In the genomic region with DNA sequence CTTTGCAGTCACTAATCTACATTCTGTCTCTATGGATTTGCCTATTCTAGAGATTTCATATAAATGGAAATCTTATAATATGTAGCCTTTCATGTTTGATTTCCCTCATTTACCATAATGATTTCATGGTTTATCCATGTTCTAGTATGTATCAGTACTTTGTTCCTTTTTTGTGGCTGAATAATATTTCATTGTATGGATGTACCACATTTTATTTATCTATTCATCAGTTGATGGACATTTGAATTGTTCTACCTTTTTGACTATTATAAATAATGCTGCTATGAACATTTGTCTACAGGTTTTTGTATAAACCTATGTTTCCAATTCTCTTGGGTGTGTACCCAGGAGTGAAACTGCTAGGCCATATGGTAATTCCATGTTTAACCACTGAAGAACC, we compare ENCODE assay signal across 3 cellular contexts.
"Had no signal": no experiment of that assay in that cellular context is flagged by ENCODE, and none has a peak within 500 bp of the region (broad histone marks: within the 10 kb centered on the region; RNA-seq: fewer than 3 reads in every experiment).

No MANE protein-coding gene starts in this region.

- ATAC-seq: GM12878 had no signal

- DNase-seq: GDM1, GF-D8 had no signal

- H3K4me3 ChIP-seq: GM12878 had no signal
